Comparison of ENCODE assay signal across 1 cellular context in genomic region chr11:447923-448731, GRCh38.
A peak's percentile ranks its signal among the peaks of the same experiment; 100 is the strongest.
TF ChIP-seq lines count a peak whose summit lies in the region.

No MANE protein-coding gene starts in this region.

TF ChIP-seq in HepG2, 621 proteins besides CTCF, POLR2A, EP300 and RAD21 (continued from another document and continues in another):
- TF ChIP-seq ZBTB2 (CRISPR knock-in tag; IDR thresholded peaks at IDR 0.05; ENCODE audit: low read depth) = peak; percentile 76
- peak; percentile 84; the same call in 1 of the 2 replicates for TF ChIP-seq CSRNP1 (CRISPR knock-in tag; IDR thresholded peaks at IDR 0.05)
- TF ChIP-seq SKI (IDR thresholded peaks at IDR 0.05; ENCODE audit: partially characterized antibody) = peak; percentile 65
- TF ChIP-seq NAIF1 (CRISPR knock-in tag; IDR thresholded peaks at IDR 0.05; ENCODE audit: borderline replicate concordance) = 0 out of 2 replicates have a peak, but pooled peaks have one; percentile 32
- no peak; the same call in 1 of the 2 replicates for TF ChIP-seq FOXC1 (CRISPR knock-in tag; IDR thresholded peaks at IDR 0.05; ENCODE audit: borderline replicate concordance)
- TF ChIP-seq ZNF629 (CRISPR knock-in tag; conservative IDR thresholded peaks at IDR 0.05) = peak; percentile 22; the same call in 1 of the 2 replicates
- TF ChIP-seq HDAC1 (CRISPR knock-in tag; IDR thresholded peaks at IDR 0.05) = peak; percentile 87
- peak; percentile 54; the same call in 1 of the 2 replicates for TF ChIP-seq ESRRA (CRISPR knock-in tag; IDR thresholded peaks at IDR 0.05; ENCODE audit: low read depth)
- no peak for TF ChIP-seq ZNF383 (CRISPR knock-in tag; IDR thresholded peaks at IDR 0.05; ENCODE audit: borderline replicate concordance)
- no peak for TF ChIP-seq SCMH1 (CRISPR knock-in tag; IDR thresholded peaks at IDR 0.05; ENCODE audit: borderline replicate concordance)
- TF ChIP-seq ZNF124 (CRISPR knock-in tag; IDR thresholded peaks at IDR 0.05) = 0 out of 2 replicates have a peak, but pooled peaks have one; percentile 36
- peak; percentile 65 for TF ChIP-seq MED1 (CRISPR knock-in tag; IDR thresholded peaks at IDR 0.05)
- TF ChIP-seq CCAR2 (optimal IDR thresholded peaks at IDR 0.05; ENCODE audit: low read depth, low read length) = no peak
- TF ChIP-seq FOXA3 (CRISPR knock-in tag; IDR thresholded peaks at IDR 0.05) = peak; percentile 38
- 0 out of 2 replicates have a peak, but pooled peaks have one; percentile 28 for TF ChIP-seq TOE1 (CRISPR knock-in tag; IDR thresholded peaks at IDR 0.05)
- TF ChIP-seq POLR2AphosphoS5 (IDR thresholded peaks at IDR 0.05; ENCODE audit: low read depth, low read length) = peak; percentile 74
- TF ChIP-seq ZNF282 (IDR thresholded peaks at IDR 0.05; ENCODE audit: partially characterized antibody) = no peak
- TF ChIP-seq HCFC1 (IDR thresholded peaks at IDR 0.05; ENCODE audit: low read depth, low read length) = no peak
- no peak for TF ChIP-seq PREB (CRISPR knock-in tag; IDR thresholded peaks at IDR 0.05)
- no peak; the same call in 1 of the 2 replicates for TF ChIP-seq CBX5 (CRISPR knock-in tag; IDR thresholded peaks at IDR 0.05; ENCODE audit: borderline replicate concordance)
- TF ChIP-seq RCOR2 (CRISPR knock-in tag; IDR thresholded peaks at IDR 0.05) = peak; percentile 72; the same call in 1 of the 2 replicates
- peak; percentile 67 for TF ChIP-seq PAXIP1 (CRISPR knock-in tag; conservative IDR thresholded peaks at IDR 0.05)
- TF ChIP-seq SMYD3 (CRISPR knock-in tag; IDR thresholded peaks at IDR 0.05) = peak; percentile 81
- peak; percentile 63; the same call in 1 of the 2 replicates for TF ChIP-seq ELF3 (CRISPR knock-in tag; IDR thresholded peaks at IDR 0.05)
- TF ChIP-seq CBX2 (IDR thresholded peaks at IDR 0.05; ENCODE audit: low read depth, low read length) = no peak
- TF ChIP-seq CBX2 (CRISPR knock-in tag; IDR thresholded peaks at IDR 0.05; ENCODE audit: low read depth) = 0 out of 2 replicates have a peak, but pooled peaks have one; percentile 34
- peak; percentile 91 for TF ChIP-seq IRF9 (CRISPR knock-in tag; IDR thresholded peaks at IDR 0.05; ENCODE audit: borderline replicate concordance)
- peak; percentile 93 for TF ChIP-seq KDM2A (CRISPR knock-in tag; IDR thresholded peaks at IDR 0.05; ENCODE audit: borderline replicate concordance, low read depth)
- peak; percentile 55 for TF ChIP-seq ARID5B (CRISPR knock-in tag; IDR thresholded peaks at IDR 0.05)
- TF ChIP-seq ZEB1 (IDR thresholded peaks at IDR 0.05; ENCODE audit: insufficient replicate concordance, low read depth) = peak; percentile 29
- TF ChIP-seq ZBTB7A (CRISPR knock-in tag; IDR thresholded peaks at IDR 0.05) = peak; percentile 77; the same call in 1 of the 2 replicates
- TF ChIP-seq ZNF232 (CRISPR knock-in tag; IDR thresholded peaks at IDR 0.05; ENCODE audit: borderline replicate concordance) = peak; percentile 31; the same call in 1 of the 2 replicates
- TF ChIP-seq ZNF782 (CRISPR knock-in tag; IDR thresholded peaks at IDR 0.05; ENCODE audit: borderline replicate concordance) = 0 out of 2 replicates have a peak, but pooled peaks have one; percentile 27
- TF ChIP-seq POGK (CRISPR knock-in tag; conservative IDR thresholded peaks at IDR 0.05) = peak; percentile 73; the same call in 1 of the 2 replicates
- TF ChIP-seq IKZF5 (CRISPR knock-in tag; IDR thresholded peaks at IDR 0.05) = peak; percentile 91
- 0 out of 2 replicates have a peak, but pooled peaks have one; percentile 51 for TF ChIP-seq GATA4 (IDR thresholded peaks at IDR 0.05; ENCODE audit: borderline replicate concordance, low read depth)
- peak; percentile 57; the same call in 1 of the 2 replicates for TF ChIP-seq ZNF331 (CRISPR knock-in tag; IDR thresholded peaks at IDR 0.05)
- TF ChIP-seq ELF1 (CRISPR knock-in tag; IDR thresholded peaks at IDR 0.05) = peak; percentile 70
- TF ChIP-seq ZNF776 (CRISPR knock-in tag; IDR thresholded peaks at IDR 0.05) = no peak; the same call in none of the 2 replicates
- TF ChIP-seq SRY (CRISPR knock-in tag; IDR thresholded peaks at IDR 0.05) = no peak
- peak; percentile 74 for TF ChIP-seq TARDBP (CRISPR knock-in tag; IDR thresholded peaks at IDR 0.05)
- TF ChIP-seq ZMYM2 (CRISPR knock-in tag; IDR thresholded peaks at IDR 0.05) = peak; percentile 43; the same call in 1 of the 2 replicates
- peak; percentile 90 for TF ChIP-seq DNMT1 (CRISPR knock-in tag; IDR thresholded peaks at IDR 0.05)
- no peak for TF ChIP-seq MTF1 (CRISPR knock-in tag; IDR thresholded peaks at IDR 0.05)
- TF ChIP-seq ZNF10 (CRISPR knock-in tag; IDR thresholded peaks at IDR 0.05; ENCODE audit: borderline replicate concordance, low read depth) = no peak
- peak; percentile 78 for TF ChIP-seq ETV5 (CRISPR knock-in tag; IDR thresholded peaks at IDR 0.05; ENCODE audit: borderline replicate concordance)
- TF ChIP-seq ZBTB34 (CRISPR knock-in tag; IDR thresholded peaks at IDR 0.05) = peak; percentile 60; the same call in 1 of the 2 replicates
- peak; percentile 36 for TF ChIP-seq IKZF4 (CRISPR knock-in tag; IDR thresholded peaks at IDR 0.05; ENCODE audit: borderline replicate concordance, low read depth, not compliant biosample characterization)
- TF ChIP-seq ZNF569 (CRISPR knock-in tag; IDR thresholded peaks at IDR 0.05; ENCODE audit: borderline replicate concordance) = no peak
- peak; percentile 53; the same call in 1 of the 2 replicates for TF ChIP-seq NFIC (IDR thresholded peaks at IDR 0.05; ENCODE audit: low read length)
